In the genomic region with DNA sequence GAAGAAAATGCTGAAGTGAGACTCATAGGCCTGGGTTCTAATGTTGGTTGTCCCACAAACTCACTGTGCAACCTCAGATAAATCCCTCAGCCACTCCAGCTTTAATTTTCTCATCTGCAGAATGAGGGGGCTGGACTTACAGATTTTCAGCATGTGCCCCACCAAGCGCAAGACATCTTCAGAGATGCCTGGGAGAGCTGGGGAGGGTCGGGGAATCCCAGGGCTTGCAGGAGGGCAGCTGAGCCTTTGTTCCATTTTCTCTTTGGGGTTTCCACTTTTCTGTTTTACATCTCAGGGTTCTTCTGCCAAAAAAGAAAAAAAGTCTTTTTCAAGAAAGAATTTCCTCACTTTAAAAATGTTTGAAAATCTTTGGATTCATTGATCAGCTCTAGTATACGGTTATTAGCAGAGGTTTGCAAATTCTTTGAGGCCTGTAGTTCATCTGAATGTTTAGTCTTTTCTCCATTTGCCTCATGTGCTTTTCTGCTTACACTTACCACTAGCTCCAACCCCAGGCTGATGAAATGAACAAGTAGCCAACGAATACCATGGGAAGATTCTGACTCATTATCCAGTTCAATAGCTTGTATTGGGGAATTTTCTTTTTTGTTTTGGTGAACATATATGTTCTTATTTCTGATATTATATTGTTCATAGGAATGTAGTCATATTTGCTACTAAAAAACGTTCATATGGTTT, we compare ENCODE assay signal across 17 cellular contexts. TPM values are rescaled to one million over a fixed set of nuclear protein-coding genes. Genes with fewer than 3 reads are reported as not detected.
DNase-seq lines count a peak whose midpoint lies in the region; ATAC-seq and TF ChIP-seq lines count a peak whose summit lies in the region.
"Had no signal": no experiment of that assay in that cellular context is flagged by ENCODE, and none has a peak within 500 bp of the region (broad histone marks: within the 10 kb centered on the region; RNA-seq: fewer than 3 reads in every experiment).

No MANE protein-coding gene starts in this region.

- no peaks in the 10 kb centered on the region for H3F3A ChIP-seq in PC-3 (ENCODE audit: low read length, unreplicated experiment)

- H3K18ac ChIP-seq in mesenchymal stem cell (ENCODE audit: low read depth in 1 of 2, low read length in 2 of 2): no peak overlapping the region

- CTCF ChIA-PET in activated B cell treated with CpG ODN at 0.5 μM for 24 hours (lab: Charles Lee): interaction anchor here (1.4 to 2.9 kb wide), 2 partner anchors 12 to 56 kb away, joined by 4 to 8 read pairs; partner anchors contain the start of gene CHD9
- CTCF ChIA-PET in PC-3 (lab: Charles Lee): no interaction called here

- H3K27ac ChIP-seq in mesenchymal stem cell (ENCODE audit: low read length, poor library complexity, severe bottlenecking): no peak overlapping the region
- H3K27ac ChIP-seq in PC-3 (ENCODE audit: low read length): no peak overlapping the region
- H3K27ac ChIP-seq: BLaER1, gastroesophageal sphincter, right atrium auricular region had no signal

- H4K20me1 ChIP-seq in PC-3 (ENCODE audit: low read length): no peaks in the 10 kb centered on the region

- no peaks in the 10 kb centered on the region for H3K4me1 ChIP-seq in mesenchymal stem cell (ENCODE audit: control insufficient read depth, insufficient read depth, low read depth, low read length)
- H3K4me1 ChIP-seq in PC-3 (ENCODE audit: insufficient read depth, low read length): no peaks in the 10 kb centered on the region
- H3K4me1 ChIP-seq: BLaER1 had no signal

- H3K9me3 Mint-ChIP-seq in activated B cell treated with CpG ODN at 0.5 μM for 24 hours: no peaks in the 10 kb centered on the region

- H3K27ac Mint-ChIP-seq in activated B cell treated with CpG ODN at 0.5 μM for 24 hours: peak overlapping the region; percentile 1
- H3K27ac Mint-ChIP-seq: naive thymus-derived CD4-positive, alpha-beta T cell had no signal

- H3K23ac ChIP-seq in mesenchymal stem cell (ENCODE audit: low read length in 2 of 2): no peak overlapping the region

- H2BK5ac ChIP-seq in mesenchymal stem cell (ENCODE audit: low read depth, low read length, poor library complexity, severe bottlenecking): no peak overlapping the region

- no peaks in the 10 kb centered on the region for H3K36me3 ChIP-seq in H7 (replicated peaks; ENCODE audit: control insufficient read depth, insufficient read depth, low read length)
- no peaks in the 10 kb centered on the region for H3K36me3 ChIP-seq in mesenchymal stem cell (ENCODE audit: control insufficient read depth in 1 of 2, insufficient read depth in 2 of 2, low read depth in 1 of 2, low read length in 2 of 2)
- no peaks in the 10 kb centered on the region for H3K36me3 ChIP-seq in PC-3 (ENCODE audit: low read depth, low read length)
- H3K36me3 ChIP-seq: gastroesophageal sphincter, right atrium auricular region, stomach had no signal

- no peak overlapping the region for H2BK12ac ChIP-seq in mesenchymal stem cell (ENCODE audit: low read length in 2 of 2)

- no peak overlapping the region for H3K14ac ChIP-seq in mesenchymal stem cell (ENCODE audit: low read length in 2 of 2)

- DNase-seq in GM13976 (ENCODE audit: low spot score) (peak; percentile 67), H7 (peak; percentile 77), activated B cell treated with CpG ODN at 0.5 μM for 24 hours (no peak), mesenchymal stem cell (peak; percentile 68), NCI-H1048 (lab: John Stamatoyannopoulos, UW) (no peak), PC-3 (no peak), NCI-H748 (lab: John Stamatoyannopoulos, UW; ENCODE audit: unreplicated experiment) (no peak)
- no peak for DNase-seq in central memory CD4-positive, alpha-beta T cell
- DNase-seq: activated CD4-positive, CD25-positive, alpha-beta regulatory T cell; naive thymus-derived CD4-positive, alpha-beta T cell; NCI-H1436; NCI-H526; stimulated activated CD4-positive, alpha-beta T cell treated with anti-CD3 and anti-CD28 coated beads, Interleukin-4, amount 100 ng/mL, for 4 hours; stomach had no signal

- no peak for ATAC-seq in activated B cell treated with CpG ODN at 0.5 μM for 24 hours (ENCODE audit: low read depth)
- no peak for ATAC-seq in PC-3
- ATAC-seq: gastroesophageal sphincter; naive thymus-derived CD4-positive, alpha-beta T cell had no signal

- WGBS in mesenchymal stem cell: 82% methylated on average over 4 of the region's 5 CpGs

- H3K4me2 ChIP-seq in mesenchymal stem cell (ENCODE audit: low read length, poor library complexity, severe bottlenecking): no peak overlapping the region
- H3K4me2 ChIP-seq in PC-3 (ENCODE audit: low read length): no peak overlapping the region
- H3K4me2 ChIP-seq: BLaER1 had no signal

- intact Hi-C loops in activated B cell treated with CpG ODN at 0.5 μM for 24 hours (cut with micrococcal nuclease) (no loop called here), PC-3 (cut with micrococcal nuclease) (no loop called here)

- H3K36me3 Mint-ChIP-seq in activated B cell treated with CpG ODN at 0.5 μM for 24 hours (ENCODE audit: low read depth): peaks cover 2% of the 10 kb centered on the region
- H3K36me3 Mint-ChIP-seq: naive thymus-derived CD4-positive, alpha-beta T cell had no signal

- no peak overlapping the region for H3K4me3 ChIP-seq in H7 (ENCODE audit: insufficient read depth, low read depth, low read length)
- no peak overlapping the region for H3K4me3 ChIP-seq in mesenchymal stem cell (ENCODE audit: insufficient read depth in 1 of 2, low read depth in 1 of 2, low read length in 2 of 2)
- H3K4me3 ChIP-seq in PC-3 (ENCODE audit: low read length): no peak overlapping the region
- H3K4me3 ChIP-seq: BLaER1, gastroesophageal sphincter, right atrium auricular region, stomach had no signal

- peak overlapping the region; percentile 45 for H3K9ac ChIP-seq in mesenchymal stem cell (ENCODE audit: low read length)
- H3K9ac ChIP-seq in PC-3 (ENCODE audit: low read length): no peak overlapping the region
- H3K9ac ChIP-seq: BLaER1 had no signal

- H4K8ac ChIP-seq in mesenchymal stem cell (ENCODE audit: low read length): no peak overlapping the region

- TF ChIP-seq CTCF in GM13976 (IDR thresholded peaks at IDR 0.05; ENCODE audit: borderline replicate concordance, control extremely low read depth, extremely low read depth, insufficient read depth, missing control alignments) (no peak), activated B cell treated with CpG ODN at 0.5 μM for 24 hours (IDR thresholded peaks at IDR 0.05) (no peak), PC-3 (conservative IDR thresholded peaks at IDR 0.05; ENCODE audit: low read depth, low read length) (no peak)

- no peak overlapping the region for H2AFZ ChIP-seq in mesenchymal stem cell (ENCODE audit: low read depth, low read length)
- H2AFZ ChIP-seq in PC-3 (ENCODE audit: low read length): no peak overlapping the region

- POLR2A ChIA-PET in activated B cell treated with CpG ODN at 0.5 μM for 24 hours (lab: Charles Lee) (interaction anchor here (0.5 to 2.4 kb wide), 3 partner anchors 12 to 19 kb away, joined by 3 to 20 read pairs (median 9); no protein-coding TSS in a partner anchor), PC-3 (lab: Charles Lee; ENCODE audit: unreplicated experiment) (no interaction called here)

- no peak overlapping the region for H3K4ac ChIP-seq in mesenchymal stem cell (ENCODE audit: low read depth in 1 of 2, low read length in 2 of 2)

- no peak overlapping the region for H2BK120ac ChIP-seq in mesenchymal stem cell (ENCODE audit: low read depth, low read length)

- no peaks in the 10 kb centered on the region for H3K27me3 Mint-ChIP-seq in activated B cell treated with CpG ODN at 0.5 μM for 24 hours
- H3K27me3 Mint-ChIP-seq: naive thymus-derived CD4-positive, alpha-beta T cell had no signal

- no peak overlapping the region for H2BK15ac ChIP-seq in mesenchymal stem cell (ENCODE audit: low read depth, poor library complexity, severe bottlenecking)

- H4K91ac ChIP-seq in mesenchymal stem cell (ENCODE audit: low read length): no peak overlapping the region

- H3K79me1 ChIP-seq in mesenchymal stem cell (replicated peaks; ENCODE audit: low read length, poor library complexity, severe bottlenecking): peaks cover 28% of the 10 kb centered on the region

- H3K79me2 ChIP-seq in PC-3 (ENCODE audit: low read length): no peaks in the 10 kb centered on the region

- no peak overlapping the region for H3K4me3 Mint-ChIP-seq in activated B cell treated with CpG ODN at 0.5 μM for 24 hours
- H3K4me3 Mint-ChIP-seq: naive thymus-derived CD4-positive, alpha-beta T cell had no signal

- H3K4me1 Mint-ChIP-seq in activated B cell treated with CpG ODN at 0.5 μM for 24 hours: peaks cover 22% of the 10 kb centered on the region
- H3K4me1 Mint-ChIP-seq: naive thymus-derived CD4-positive, alpha-beta T cell had no signal

- H3K9me2 ChIP-seq in PC-3 (replicated peaks; ENCODE audit: low read length): no peaks in the 10 kb centered on the region

- no peak overlapping the region for H2AK5ac ChIP-seq in mesenchymal stem cell (ENCODE audit: low read length, severe bottlenecking)

- no peaks in the 10 kb centered on the region for H3K27me3 ChIP-seq in H7 (ENCODE audit: control insufficient read depth, insufficient read depth, low read length)
- no peaks in the 10 kb centered on the region for H3K27me3 ChIP-seq in mesenchymal stem cell (ENCODE audit: control insufficient read depth in 1 of 2, insufficient read depth in 1 of 2, low read length in 2 of 2)
- H3K27me3 ChIP-seq in PC-3 (ENCODE audit: low read length): no peaks in the 10 kb centered on the region
- H3K27me3 ChIP-seq: BLaER1, gastroesophageal sphincter, right atrium auricular region, stomach had no signal

- in situ Hi-C loops in GM13976 (cut with MboI; ENCODE audit: low sequenced_read_pairs, unreplicated experiment): no loop called here

- no TSS peak for BruUV-seq in PC-3 (replicated peaks; lab: Mats Ljungman, UMichigan)

- no peaks in the 10 kb centered on the region for H3K9me3 ChIP-seq in mesenchymal stem cell (ENCODE audit: control insufficient read depth, low read length)
- no peaks in the 10 kb centered on the region for H3K9me3 ChIP-seq in PC-3 (ENCODE audit: low read length)
- H3K9me3 ChIP-seq: BLaER1, gastroesophageal sphincter, right atrium auricular region, stomach had no signal

RNA-seq across cellular contexts. Expression of gene CHD9, which starts 56.4 kb away (rescaled TPM):
- total RNA-seq in H7 (2014; rRNA removed; shearing (Covaris generic)): 12.9 and 15.0 TPM in 2 replicates
- total RNA-seq in activated B cell treated with CpG ODN at 0.5 μM for 24 hours (65.0 and 67.4 TPM in 2 replicates), PC-3 (2014; rRNA removed) (13.3 and 19.5 TPM in 2 replicates)
- 20.1 TPM for polyA plus RNA-seq in mesenchymal stem cell (2013, experiment 1 of 2)
- 23.7 TPM for polyA plus RNA-seq in mesenchymal stem cell (2013, experiment 2 of 2)

RNA-seq across cellular contexts. Expression of gene CHD9NB, which starts 58.5 kb away (rescaled TPM):
- 2.0 and 2.1 TPM in 2 replicates for total RNA-seq in H7 (2014; rRNA removed; shearing (Covaris generic))
- total RNA-seq in activated B cell treated with CpG ODN at 0.5 μM for 24 hours: not detected in 2 replicates
- polyA plus RNA-seq in mesenchymal stem cell (2013, experiment 1 of 2): 1.2 TPM
- 1.00 TPM for polyA plus RNA-seq in mesenchymal stem cell (2013, experiment 2 of 2)
- total RNA-seq in PC-3 (2014; rRNA removed): 0.40 TPM in 1 of 2 replicates, not detected in the other
- polyA plus RNA-seq: naive thymus-derived CD4-positive, alpha-beta T cell had no signal

Comparison
In these comparisons a context has a peak if more than half of its experiments do, and no peak if none do; other contexts are left out.
1. DNase-seq: peak in GM13976 (single experiment), H7 (single experiment) and mesenchymal stem cell (single experiment); none in activated B cell treated with CpG ODN at 0.5 μM for 24 hours (single experiment), NCI-H1048 (single experiment), PC-3 (single experiment), central memory CD4-positive, alpha-beta T cell (single experiment) and NCI-H748 (single experiment).